8 cellular contexts compared by ENCODE assay signal in genomic region chr16:88452485-88453216, GRCh38. TPM values are rescaled to one million over a fixed set of nuclear protein-coding genes. Genes with fewer than 3 reads are reported as not detected.
DNase-seq lines count a peak whose midpoint lies in the region; ATAC-seq lines count a peak whose summit lies in the region.

No MANE protein-coding gene starts in this region.

- H3K9me3 Mint-ChIP-seq in CD4-positive, alpha-beta memory T cell, result peaks cover 0 to 1% (median 0%) of the 10 kb centered on the region in 8 donors

- no peaks in the 10 kb centered on the region for H3K36me3 ChIP-seq in CD4-positive, alpha-beta memory T cell (ENCODE audit: insufficient read depth, low read length)

- peak; percentile 96 to 100 (median 97) for DNase-seq in CD4-positive, alpha-beta memory T cell
- DNase-seq in HS-27A (ENCODE audit: low read depth) (peak; percentile 80), NOMO-1 treated with dmso at 0.1 percent for 144 hours (lab: John Stamatoyannopoulos, UW; ENCODE audit: unreplicated experiment) (peak; percentile 92), activated T-cell treated with anti-CD3 and anti-CD28 coated beads for 1 hour (ENCODE audit: low read depth) (peak; percentile 99), epidermal melanocyte (ENCODE audit: insufficient read length, low spot score) (peak; percentile 98), middle frontal gyrus (ENCODE audit: extremely low spot score, low spot score) (peak; percentile 87)
- peak; percentile 97 to 98 for DNase-seq in stimulated activated CD8-positive, alpha-beta memory T cell treated with anti-CD3 and anti-CD28 coated beads, Interleukin-15, amount 100 ng/mL, for 48 hours (ENCODE audit: low read depth in 2 of 2)

- peak; percentile 47 for ATAC-seq in GM19463 (IDR thresholded peaks at IDR 0.05; ENCODE audit: unreplicated experiment)

- peak overlapping the region; percentile 75 to 96 (median 92) for H3K27ac Mint-ChIP-seq in CD4-positive, alpha-beta memory T cell

- H3K9me3 ChIP-seq in CD4-positive, alpha-beta memory T cell (ENCODE audit: control insufficient read depth in 1 of 2, low read length in 2 of 2), result no peaks in the 10 kb centered on the region

- H3K4me3 ChIP-seq in CD4-positive, alpha-beta memory T cell (ENCODE audit: low read length in 2 of 2), result peak overlapping the region in 1 of 2 donors; percentile 57

- H3K27me3 ChIP-seq in CD4-positive, alpha-beta memory T cell (ENCODE audit: insufficient read depth, low read length), result no peaks in the 10 kb centered on the region

- intact Hi-C loops in CD4-positive, alpha-beta memory T cell (cut with micrococcal nuclease), result loop anchor here (1.0 to 5.0 kb wide), 2 partner anchors 118 to 1060 kb away; partner anchors contain the start of genes MAP1LC3B and ZC3H18

- peaks cover 28% of the 10 kb centered on the region for H3K4me1 ChIP-seq in CD4-positive, alpha-beta memory T cell (ENCODE audit: insufficient read depth, low read length)

- peaks cover 11 to 44% (median 24%) of the 10 kb centered on the region in 4 donors for H3K4me1 Mint-ChIP-seq in CD4-positive, alpha-beta memory T cell

- POLR2A ChIA-PET in CD4-positive, alpha-beta memory T cell (lab: Charles Lee; ENCODE audit: partially characterized antibody), result interaction anchor here (1.0 to 2.6 kb wide), 6 partner anchors 17 to 118 kb away, joined by 4 to 16 read pairs (median 6); partner anchors contain the start of gene ZC3H18

- peak overlapping the region; percentile 83 to 91 (median 86) for H3K4me3 Mint-ChIP-seq in CD4-positive, alpha-beta memory T cell

- peak overlapping the region; percentile 40 for H3K27ac ChIP-seq in CD4-positive, alpha-beta memory T cell (ENCODE audit: low read depth, low read length)

- H3K36me3 Mint-ChIP-seq in CD4-positive, alpha-beta memory T cell, result peaks cover 0 to 19% of the 10 kb centered on the region in 2 donors

- no peaks in the 10 kb centered on the region for H3K27me3 Mint-ChIP-seq in CD4-positive, alpha-beta memory T cell

- CTCF ChIA-PET in CD4-positive, alpha-beta memory T cell (lab: Charles Lee; ENCODE audit: partially characterized antibody), result interaction anchor here (1.1 to 1.5 kb wide), 2 partner anchors 22 to 117 kb away, joined by 3 to 5 read pairs; partner anchors contain the start of gene ZC3H18

RNA-seq across cellular contexts. Expression of gene ZFPM1, which starts 0.4 kb away (rescaled TPM):
- 10 to 100 TPM; 19.0 to 20.5 TPM for total RNA-seq in CD4-positive, alpha-beta memory T cell
- polyA plus RNA-seq in CD4-positive, alpha-beta memory T cell, result under 1 TPM; 0.07 to 0.48 TPM
